ENCODE assay signal across 1 cellular context in the genomic region with DNA sequence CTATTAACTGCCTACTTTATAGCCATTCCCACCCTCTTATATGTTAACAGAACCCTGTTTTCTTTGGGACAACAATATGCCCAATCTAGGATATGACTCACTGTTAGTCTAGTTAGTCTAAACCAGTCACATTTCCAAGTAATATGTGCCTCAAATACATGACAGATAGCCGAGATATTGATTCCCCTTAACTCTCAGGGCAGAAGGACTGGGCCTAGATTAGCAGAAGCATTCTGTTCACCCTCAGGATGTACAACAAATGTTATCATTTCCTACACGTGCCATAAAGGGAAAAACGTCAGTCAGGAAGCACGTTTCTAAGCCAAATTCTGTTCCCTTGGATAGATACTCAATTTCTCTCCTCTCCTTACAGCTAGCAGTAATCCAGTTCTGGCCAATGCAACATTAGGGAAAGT.
TF ChIP-seq lines count a peak whose summit lies in the region.

No MANE protein-coding gene starts in this region.

TF ChIP-seq in K562, 482 proteins besides CTCF, POLR2A, EP300 and RAD21 (continued from another document and continues in another):
- TF ChIP-seq, protein P1, sequence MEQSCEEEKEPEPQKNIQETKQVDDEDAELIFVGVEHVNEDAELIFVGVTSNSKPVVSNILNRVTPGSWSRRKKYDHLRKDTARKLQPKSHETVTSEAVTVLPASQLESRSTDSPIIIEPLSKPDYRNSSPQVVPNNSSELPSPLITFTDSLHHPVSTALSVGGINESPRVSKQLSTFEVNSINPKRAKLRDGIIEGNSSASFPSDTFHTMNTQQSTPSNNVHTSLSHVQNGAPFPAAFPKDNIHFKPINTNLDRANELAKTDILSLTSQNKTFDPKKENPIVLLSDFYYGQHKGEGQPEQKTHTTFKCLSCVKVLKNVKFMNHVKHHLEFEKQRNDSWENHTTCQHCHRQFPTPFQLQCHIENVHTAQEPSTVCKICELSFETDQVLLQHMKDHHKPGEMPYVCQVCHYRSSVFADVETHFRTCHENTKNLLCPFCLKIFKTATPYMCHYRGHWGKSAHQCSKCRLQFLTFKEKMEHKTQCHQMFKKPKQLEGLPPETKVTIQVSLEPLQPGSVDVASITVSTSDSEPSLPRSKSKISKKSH (CRISPR knock-in tag; IDR thresholded peaks at IDR 0.05) = no peak
- TF ChIP-seq CC2D1A (IDR thresholded peaks at IDR 0.05) (peak; percentile 60; the same call in 1 of the 2 replicates), MEIS2 (IDR thresholded peaks at IDR 0.05; ENCODE audit: partially characterized antibody) (peak; percentile 45), SMARCA4 (IDR thresholded peaks at IDR 0.05) (peak; percentile 75), SPI1 (IDR thresholded peaks at IDR 0.05; ENCODE audit: borderline replicate concordance, low read depth, low read length) (no peak), ZNF263 (CRISPR knock-in tag; IDR thresholded peaks at IDR 0.05; ENCODE audit: borderline replicate concordance) (no peak), ZNF668 (CRISPR knock-in tag; IDR thresholded peaks at IDR 0.05) (no peak), HOXB6 (CRISPR knock-in tag; IDR thresholded peaks at IDR 0.05; ENCODE audit: borderline replicate concordance) (no peak), ZNF274 (IDR thresholded peaks at IDR 0.05; ENCODE audit: borderline replicate concordance, low read depth, low read length) (no peak), SP1 (CRISPR knock-in tag; IDR thresholded peaks at IDR 0.05) (no peak), TAL1 (IDR thresholded peaks at IDR 0.05) (peak; percentile 85), MCM7 (IDR thresholded peaks at IDR 0.05) (no peak), BMI1 (IDR thresholded peaks at IDR 0.05; ENCODE audit: low read length) (no peak), HNRNPK (IDR thresholded peaks at IDR 0.05; ENCODE audit: low read depth, low read length, poor library complexity, severe bottlenecking) (no peak), SMARCA5 (IDR thresholded peaks at IDR 0.05) (no peak), MBD2 (IDR thresholded peaks at IDR 0.05; ENCODE audit: borderline replicate concordance, low read depth) (no peak), CHCHD3 (CRISPR knock-in tag; IDR thresholded peaks at IDR 0.05) (no peak), RFX5 (IDR thresholded peaks at IDR 0.05; ENCODE audit: low read depth, low read length) (no peak), ARID1B (IDR thresholded peaks at IDR 0.05) (peak; percentile 89), PHF20 (IDR thresholded peaks at IDR 0.05; ENCODE audit: partially characterized antibody) (no peak), DACH1 (IDR thresholded peaks at IDR 0.05; ENCODE audit: partially characterized antibody) (no peak), MIER1 (IDR thresholded peaks at IDR 0.05; ENCODE audit: low read depth) (no peak), NCOR1 (IDR thresholded peaks at IDR 0.05) (peak; percentile 85), MECOM (CRISPR knock-in tag; IDR thresholded peaks at IDR 0.05) (no peak), SMAD2 (IDR thresholded peaks at IDR 0.05; ENCODE audit: low read depth, low read length) (no peak), MYNN (IDR thresholded peaks at IDR 0.05) (no peak), MYNN (CRISPR knock-in tag; IDR thresholded peaks at IDR 0.05) (no peak), PTBP1 (IDR thresholded peaks at IDR 0.05; ENCODE audit: low read depth, low read length) (no peak), BRD9 (IDR thresholded peaks at IDR 0.05; ENCODE audit: low read depth, partially characterized antibody) (no peak), ZNF695 (CRISPR knock-in tag; IDR thresholded peaks at IDR 0.05) (no peak), OTX1 (CRISPR knock-in tag; IDR thresholded peaks at IDR 0.05) (no peak), HMG20B (CRISPR knock-in tag; IDR thresholded peaks at IDR 0.05) (no peak)
- TF ChIP-seq, protein P2, sequence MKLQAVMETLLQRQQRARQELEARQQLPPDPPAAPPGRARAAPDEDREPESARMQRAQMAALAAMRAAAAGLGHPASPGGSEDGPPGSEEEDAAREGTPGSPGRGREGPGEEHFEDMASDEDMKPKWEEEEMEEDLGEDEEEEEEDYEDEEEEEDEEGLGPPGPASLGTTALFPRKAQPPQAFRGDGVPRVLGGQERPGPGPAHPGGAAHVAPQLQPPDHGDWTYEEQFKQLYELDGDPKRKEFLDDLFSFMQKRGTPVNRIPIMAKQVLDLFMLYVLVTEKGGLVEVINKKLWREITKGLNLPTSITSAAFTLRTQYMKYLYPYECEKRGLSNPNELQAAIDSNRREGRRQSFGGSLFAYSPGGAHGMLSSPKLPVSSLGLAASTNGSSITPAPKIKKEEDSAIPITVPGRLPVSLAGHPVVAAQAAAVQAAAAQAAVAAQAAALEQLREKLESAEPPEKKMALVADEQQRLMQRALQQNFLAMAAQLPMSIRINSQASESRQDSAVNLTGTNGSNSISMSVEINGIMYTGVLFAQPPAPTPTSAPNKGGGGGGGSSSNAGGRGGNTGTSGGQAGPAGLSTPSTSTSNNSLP (IDR thresholded peaks at IDR 0.05; ENCODE audit: borderline replicate concordance, low read depth, low read length) = no peak
- TF ChIP-seq, protein P3, sequence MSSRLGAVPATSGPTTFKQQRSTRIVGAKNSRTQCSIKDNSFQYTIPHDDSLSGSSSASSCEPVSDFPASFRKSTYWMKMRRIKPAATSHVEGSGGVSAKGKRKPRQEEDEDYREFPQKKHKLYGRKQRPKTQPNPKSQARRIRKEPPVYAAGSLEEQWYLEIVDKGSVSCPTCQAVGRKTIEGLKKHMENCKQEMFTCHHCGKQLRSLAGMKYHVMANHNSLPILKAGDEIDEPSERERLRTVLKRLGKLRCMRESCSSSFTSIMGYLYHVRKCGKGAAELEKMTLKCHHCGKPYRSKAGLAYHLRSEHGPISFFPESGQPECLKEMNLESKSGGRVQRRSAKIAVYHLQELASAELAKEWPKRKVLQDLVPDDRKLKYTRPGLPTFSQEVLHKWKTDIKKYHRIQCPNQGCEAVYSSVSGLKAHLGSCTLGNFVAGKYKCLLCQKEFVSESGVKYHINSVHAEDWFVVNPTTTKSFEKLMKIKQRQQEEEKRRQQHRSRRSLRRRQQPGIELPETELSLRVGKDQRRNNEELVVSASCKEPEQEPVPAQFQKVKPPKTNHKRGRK (tag; IDR thresholded peaks at IDR 0.05) = no peak
- TF ChIP-seq, protein P4, sequence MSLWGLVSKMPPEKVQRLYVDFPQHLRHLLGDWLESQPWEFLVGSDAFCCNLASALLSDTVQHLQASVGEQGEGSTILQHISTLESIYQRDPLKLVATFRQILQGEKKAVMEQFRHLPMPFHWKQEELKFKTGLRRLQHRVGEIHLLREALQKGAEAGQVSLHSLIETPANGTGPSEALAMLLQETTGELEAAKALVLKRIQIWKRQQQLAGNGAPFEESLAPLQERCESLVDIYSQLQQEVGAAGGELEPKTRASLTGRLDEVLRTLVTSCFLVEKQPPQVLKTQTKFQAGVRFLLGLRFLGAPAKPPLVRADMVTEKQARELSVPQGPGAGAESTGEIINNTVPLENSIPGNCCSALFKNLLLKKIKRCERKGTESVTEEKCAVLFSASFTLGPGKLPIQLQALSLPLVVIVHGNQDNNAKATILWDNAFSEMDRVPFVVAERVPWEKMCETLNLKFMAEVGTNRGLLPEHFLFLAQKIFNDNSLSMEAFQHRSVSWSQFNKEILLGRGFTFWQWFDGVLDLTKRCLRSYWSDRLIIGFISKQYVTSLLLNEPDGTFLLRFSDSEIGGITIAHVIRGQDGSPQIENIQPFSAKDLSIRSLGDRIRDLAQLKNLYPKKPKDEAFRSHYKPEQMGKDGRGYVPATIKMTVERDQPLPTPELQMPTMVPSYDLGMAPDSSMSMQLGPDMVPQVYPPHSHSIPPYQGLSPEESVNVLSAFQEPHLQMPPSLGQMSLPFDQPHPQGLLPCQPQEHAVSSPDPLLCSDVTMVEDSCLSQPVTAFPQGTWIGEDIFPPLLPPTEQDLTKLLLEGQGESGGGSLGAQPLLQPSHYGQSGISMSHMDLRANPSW (CRISPR knock-in tag; IDR thresholded peaks at IDR 0.05) = no peak
- TF ChIP-seq, protein P5, sequence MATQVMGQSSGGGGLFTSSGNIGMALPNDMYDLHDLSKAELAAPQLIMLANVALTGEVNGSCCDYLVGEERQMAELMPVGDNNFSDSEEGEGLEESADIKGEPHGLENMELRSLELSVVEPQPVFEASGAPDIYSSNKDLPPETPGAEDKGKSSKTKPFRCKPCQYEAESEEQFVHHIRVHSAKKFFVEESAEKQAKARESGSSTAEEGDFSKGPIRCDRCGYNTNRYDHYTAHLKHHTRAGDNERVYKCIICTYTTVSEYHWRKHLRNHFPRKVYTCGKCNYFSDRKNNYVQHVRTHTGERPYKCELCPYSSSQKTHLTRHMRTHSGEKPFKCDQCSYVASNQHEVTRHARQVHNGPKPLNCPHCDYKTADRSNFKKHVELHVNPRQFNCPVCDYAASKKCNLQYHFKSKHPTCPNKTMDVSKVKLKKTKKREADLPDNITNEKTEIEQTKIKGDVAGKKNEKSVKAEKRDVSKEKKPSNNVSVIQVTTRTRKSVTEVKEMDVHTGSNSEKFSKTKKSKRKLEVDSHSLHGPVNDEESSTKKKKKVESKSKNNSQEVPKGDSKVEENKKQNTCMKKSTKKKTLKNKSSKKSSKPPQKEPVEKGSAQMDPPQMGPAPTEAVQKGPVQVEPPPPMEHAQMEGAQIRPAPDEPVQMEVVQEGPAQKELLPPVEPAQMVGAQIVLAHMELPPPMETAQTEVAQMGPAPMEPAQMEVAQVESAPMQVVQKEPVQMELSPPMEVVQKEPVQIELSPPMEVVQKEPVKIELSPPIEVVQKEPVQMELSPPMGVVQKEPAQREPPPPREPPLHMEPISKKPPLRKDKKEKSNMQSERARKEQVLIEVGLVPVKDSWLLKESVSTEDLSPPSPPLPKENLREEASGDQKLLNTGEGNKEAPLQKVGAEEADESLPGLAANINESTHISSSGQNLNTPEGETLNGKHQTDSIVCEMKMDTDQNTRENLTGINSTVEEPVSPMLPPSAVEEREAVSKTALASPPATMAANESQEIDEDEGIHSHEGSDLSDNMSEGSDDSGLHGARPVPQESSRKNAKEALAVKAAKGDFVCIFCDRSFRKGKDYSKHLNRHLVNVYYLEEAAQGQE (CRISPR knock-in tag; IDR thresholded peaks at IDR 0.05; ENCODE audit: low read depth) = no peak
- TF ChIP-seq, protein P6, sequence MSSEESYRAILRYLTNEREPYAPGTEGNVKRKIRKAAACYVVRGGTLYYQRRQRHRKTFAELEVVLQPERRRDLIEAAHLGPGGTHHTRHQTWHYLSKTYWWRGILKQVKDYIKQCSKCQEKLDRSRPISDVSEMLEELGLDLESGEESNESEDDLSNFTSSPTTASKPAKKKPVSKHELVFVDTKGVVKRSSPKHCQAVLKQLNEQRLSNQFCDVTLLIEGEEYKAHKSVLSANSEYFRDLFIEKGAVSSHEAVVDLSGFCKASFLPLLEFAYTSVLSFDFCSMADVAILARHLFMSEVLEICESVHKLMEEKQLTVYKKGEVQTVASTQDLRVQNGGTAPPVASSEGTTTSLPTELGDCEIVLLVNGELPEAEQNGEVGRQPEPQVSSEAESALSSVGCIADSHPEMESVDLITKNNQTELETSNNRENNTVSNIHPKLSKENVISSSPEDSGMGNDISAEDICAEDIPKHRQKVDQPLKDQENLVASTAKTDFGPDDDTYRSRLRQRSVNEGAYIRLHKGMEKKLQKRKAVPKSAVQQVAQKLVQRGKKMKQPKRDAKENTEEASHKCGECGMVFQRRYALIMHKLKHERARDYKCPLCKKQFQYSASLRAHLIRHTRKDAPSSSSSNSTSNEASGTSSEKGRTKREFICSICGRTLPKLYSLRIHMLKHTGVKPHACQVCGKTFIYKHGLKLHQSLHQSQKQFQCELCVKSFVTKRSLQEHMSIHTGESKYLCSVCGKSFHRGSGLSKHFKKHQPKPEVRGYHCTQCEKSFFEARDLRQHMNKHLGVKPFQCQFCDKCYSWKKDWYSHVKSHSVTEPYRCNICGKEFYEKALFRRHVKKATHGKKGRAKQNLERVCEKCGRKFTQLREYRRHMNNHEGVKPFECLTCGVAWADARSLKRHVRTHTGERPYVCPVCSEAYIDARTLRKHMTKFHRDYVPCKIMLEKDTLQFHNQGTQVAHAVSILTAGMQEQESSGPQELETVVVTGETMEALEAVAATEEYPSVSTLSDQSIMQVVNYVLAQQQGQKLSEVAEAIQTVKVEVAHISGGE (CRISPR knock-in tag; IDR thresholded peaks at IDR 0.05) = no peak
- TF ChIP-seq, protein P7, sequence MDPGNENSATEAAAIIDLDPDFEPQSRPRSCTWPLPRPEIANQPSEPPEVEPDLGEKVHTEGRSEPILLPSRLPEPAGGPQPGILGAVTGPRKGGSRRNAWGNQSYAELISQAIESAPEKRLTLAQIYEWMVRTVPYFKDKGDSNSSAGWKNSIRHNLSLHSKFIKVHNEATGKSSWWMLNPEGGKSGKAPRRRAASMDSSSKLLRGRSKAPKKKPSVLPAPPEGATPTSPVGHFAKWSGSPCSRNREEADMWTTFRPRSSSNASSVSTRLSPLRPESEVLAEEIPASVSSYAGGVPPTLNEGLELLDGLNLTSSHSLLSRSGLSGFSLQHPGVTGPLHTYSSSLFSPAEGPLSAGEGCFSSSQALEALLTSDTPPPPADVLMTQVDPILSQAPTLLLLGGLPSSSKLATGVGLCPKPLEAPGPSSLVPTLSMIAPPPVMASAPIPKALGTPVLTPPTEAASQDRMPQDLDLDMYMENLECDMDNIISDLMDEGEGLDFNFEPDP (CRISPR knock-in tag; IDR thresholded peaks at IDR 0.05) = no peak
- TF ChIP-seq, protein P8, sequence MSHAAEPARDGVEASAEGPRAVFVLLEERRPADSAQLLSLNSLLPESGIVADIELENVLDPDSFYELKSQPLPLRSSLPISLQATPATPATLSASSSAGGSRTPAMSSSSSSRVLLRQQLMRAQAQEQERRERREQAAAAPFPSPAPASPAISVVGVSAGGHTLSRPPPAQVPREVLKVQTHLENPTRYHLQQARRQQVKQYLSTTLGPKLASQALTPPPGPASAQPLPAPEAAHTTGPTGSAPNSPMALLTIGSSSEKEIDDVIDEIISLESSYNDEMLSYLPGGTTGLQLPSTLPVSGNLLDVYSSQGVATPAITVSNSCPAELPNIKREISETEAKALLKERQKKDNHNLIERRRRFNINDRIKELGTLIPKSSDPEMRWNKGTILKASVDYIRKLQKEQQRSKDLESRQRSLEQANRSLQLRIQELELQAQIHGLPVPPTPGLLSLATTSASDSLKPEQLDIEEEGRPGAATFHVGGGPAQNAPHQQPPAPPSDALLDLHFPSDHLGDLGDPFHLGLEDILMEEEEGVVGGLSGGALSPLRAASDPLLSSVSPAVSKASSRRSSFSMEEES (CRISPR knock-in tag; IDR thresholded peaks at IDR 0.05) = no peak
- TF ChIP-seq, protein P9, sequence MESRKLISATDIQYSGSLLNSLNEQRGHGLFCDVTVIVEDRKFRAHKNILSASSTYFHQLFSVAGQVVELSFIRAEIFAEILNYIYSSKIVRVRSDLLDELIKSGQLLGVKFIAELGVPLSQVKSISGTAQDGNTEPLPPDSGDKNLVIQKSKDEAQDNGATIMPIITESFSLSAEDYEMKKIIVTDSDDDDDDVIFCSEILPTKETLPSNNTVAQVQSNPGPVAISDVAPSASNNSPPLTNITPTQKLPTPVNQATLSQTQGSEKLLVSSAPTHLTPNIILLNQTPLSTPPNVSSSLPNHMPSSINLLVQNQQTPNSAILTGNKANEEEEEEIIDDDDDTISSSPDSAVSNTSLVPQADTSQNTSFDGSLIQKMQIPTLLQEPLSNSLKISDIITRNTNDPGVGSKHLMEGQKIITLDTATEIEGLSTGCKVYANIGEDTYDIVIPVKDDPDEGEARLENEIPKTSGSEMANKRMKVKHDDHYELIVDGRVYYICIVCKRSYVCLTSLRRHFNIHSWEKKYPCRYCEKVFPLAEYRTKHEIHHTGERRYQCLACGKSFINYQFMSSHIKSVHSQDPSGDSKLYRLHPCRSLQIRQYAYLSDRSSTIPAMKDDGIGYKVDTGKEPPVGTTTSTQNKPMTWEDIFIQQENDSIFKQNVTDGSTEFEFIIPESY (CRISPR knock-in tag; IDR thresholded peaks at IDR 0.05) = no peak
